ENCODE assay signal across 1 cellular context in genomic region chr15:89167267-89168176, GRCh38.
TF ChIP-seq lines count a peak whose summit lies in the region.

No MANE protein-coding gene starts in this region.

TF ChIP-seq in HEK293, 187 proteins besides CTCF, POLR2A, EP300 and RAD21 (continued from another document):
- TF ChIP-seq TSHZ1 (tag by site-specific recombination; IDR thresholded peaks at IDR 0.05; ENCODE audit: borderline replicate concordance) (no peak), ZNF335 (tag by site-specific recombination; conservative IDR thresholded peaks at IDR 0.05) (peak; percentile 94), ZFHX2 (tag by site-specific recombination; conservative IDR thresholded peaks at IDR 0.05) (peak; percentile 64), ZBTB21 (tag by site-specific recombination; IDR thresholded peaks at IDR 0.05) (no peak), ZNF548 (tag by site-specific recombination; IDR thresholded peaks at IDR 0.05) (no peak), ZFP69B (tag by site-specific recombination; IDR thresholded peaks at IDR 0.05) (no peak), ZNF670 (tag by site-specific recombination; IDR thresholded peaks at IDR 0.05; ENCODE audit: low read depth) (no peak), ZNF148 (tag by site-specific recombination; IDR thresholded peaks at IDR 0.05; ENCODE audit: borderline replicate concordance) (no peak), ZNF518A (tag by site-specific recombination; conservative IDR thresholded peaks at IDR 0.05; ENCODE audit: low read depth) (no peak), ZNF184 (tag by site-specific recombination; IDR thresholded peaks at IDR 0.05) (0 out of 2 replicates have a peak, but pooled peaks have one; percentile 20)
